ENCODE assay signal across 8 cellular contexts in genomic region chr12:8692573-8692972, GRCh38. TPM values are rescaled to one million over a fixed set of nuclear protein-coding genes. Genes with fewer than 3 reads are reported as not detected.
A peak's percentile ranks its signal among the peaks of the same experiment; 100 is the strongest.
DNase-seq lines count a peak whose midpoint lies in the region; ATAC-seq and TF ChIP-seq lines count a peak whose summit lies in the region.

No MANE protein-coding gene starts in this region.

- CTCF ChIA-PET in naive thymus-derived CD4-positive, alpha-beta T cell (lab: Charles Lee) = no interaction called here

- H3K4me1 ChIP-seq in naive thymus-derived CD4-positive, alpha-beta T cell (ENCODE audit: control insufficient read depth in 2 of 2, insufficient read depth in 2 of 2, low read length in 2 of 2) = peaks cover 0 to 9% of the 10 kb centered on the region in 2 donors

- peaks cover 28% of the 10 kb centered on the region for H3K4me1 Mint-ChIP-seq in endothelial cell (ENCODE audit: unreplicated experiment)
- peaks cover 4 to 31% (median 26%) of the 10 kb centered on the region in 7 donors for H3K4me1 Mint-ChIP-seq in naive thymus-derived CD4-positive, alpha-beta T cell

- POLR2A ChIA-PET in naive thymus-derived CD4-positive, alpha-beta T cell (lab: Charles Lee) = no interaction called here

- no peak for ATAC-seq in naive thymus-derived CD4-positive, alpha-beta T cell
- no peak for ATAC-seq in HG02981 (IDR thresholded peaks at IDR 0.05; ENCODE audit: unreplicated experiment)
- ATAC-seq in GM19035 (IDR thresholded peaks at IDR 0.05; ENCODE audit: unreplicated experiment) = no peak
- ATAC-seq in GM19023 (IDR thresholded peaks at IDR 0.05; ENCODE audit: unreplicated experiment) = no peak
- no peak for ATAC-seq in HG02623 (IDR thresholded peaks at IDR 0.05; ENCODE audit: unreplicated experiment)

- no peak overlapping the region for H3K27ac ChIP-seq in naive thymus-derived CD4-positive, alpha-beta T cell (ENCODE audit: low read depth, low read length)

- no peaks in the 10 kb centered on the region for H3K9me3 ChIP-seq in naive thymus-derived CD4-positive, alpha-beta T cell (ENCODE audit: control insufficient read depth in 2 of 3, low read length in 3 of 3)

- H3K27ac Mint-ChIP-seq in endothelial cell (ENCODE audit: unreplicated experiment) = peak overlapping the region; percentile 93
- peak overlapping the region in 8 of 9 donors; percentile 11 to 77 (median 48) for H3K27ac Mint-ChIP-seq in naive thymus-derived CD4-positive, alpha-beta T cell

- H3K4me3 ChIP-seq in naive thymus-derived CD4-positive, alpha-beta T cell (ENCODE audit: low read length) = no peak overlapping the region

- H3K9me3 Mint-ChIP-seq in endothelial cell (ENCODE audit: unreplicated experiment) = no peaks in the 10 kb centered on the region
- no peaks in the 10 kb centered on the region for H3K9me3 Mint-ChIP-seq in naive thymus-derived CD4-positive, alpha-beta T cell

- H3K4me3 Mint-ChIP-seq in endothelial cell (ENCODE audit: unreplicated experiment) = no peak overlapping the region
- H3K4me3 Mint-ChIP-seq in naive thymus-derived CD4-positive, alpha-beta T cell = peak overlapping the region in 4 of 10 donors; percentile 4 to 39 (median 26)

- H3K36me3 ChIP-seq in naive thymus-derived CD4-positive, alpha-beta T cell (ENCODE audit: control insufficient read depth in 2 of 3, insufficient read depth in 3 of 3, low read length in 3 of 3) = no peaks in the 10 kb centered on the region

- DNase-seq in EH (ENCODE audit: low read depth) = peak; percentile 26
- DNase-seq in NCI-H2227 treated with DMSO at 0.1 percent for 48 hours (lab: John Stamatoyannopoulos, UW) = peak; percentile 66
- DNase-seq in endothelial cell (ENCODE audit: low spot score) = peak; percentile 58
- peak in 4 of 9 donors; percentile 15 to 25 (median 20) for DNase-seq in naive thymus-derived CD4-positive, alpha-beta T cell

- H3K27me3 Mint-ChIP-seq in endothelial cell (ENCODE audit: unreplicated experiment) = peaks cover 6% of the 10 kb centered on the region
- H3K27me3 Mint-ChIP-seq in naive thymus-derived CD4-positive, alpha-beta T cell = peaks cover 0 to 65% (median 0%) of the 10 kb centered on the region in 5 donors

- H3K36me3 Mint-ChIP-seq in endothelial cell (ENCODE audit: low read depth, unreplicated experiment) = peaks cover 5% of the 10 kb centered on the region
- no peaks in the 10 kb centered on the region for H3K36me3 Mint-ChIP-seq in naive thymus-derived CD4-positive, alpha-beta T cell

- TF ChIP-seq CTCF in endothelial cell (IDR thresholded peaks at IDR 0.05; ENCODE audit: unreplicated experiment) = no peak

- H3K27me3 ChIP-seq in naive thymus-derived CD4-positive, alpha-beta T cell (ENCODE audit: control insufficient read depth in 2 of 2, insufficient read depth in 2 of 2, low read length in 2 of 2) = no peaks in the 10 kb centered on the region

- intact Hi-C loops in naive thymus-derived CD4-positive, alpha-beta T cell (cut with micrococcal nuclease) = loop anchor here in 1 of 2 donors (10.0 kb wide), 1 partner anchor 1922 kb away; the partner anchor contains the start of gene MAGOHB

RNA-seq across cellular contexts. Expression of gene RIMKLB, which starts 5.2 kb away (rescaled TPM):
- total RNA-seq in endothelial cell (ENCODE audit: unreplicated experiment) = 101 TPM
- total RNA-seq in naive thymus-derived CD4-positive, alpha-beta T cell = 10 to 100 TPM in 4 of 5 experiments, 1 to 10 TPM in 1; 1.8 to 31.3 (median 18.2) TPM
- polyA plus RNA-seq in naive thymus-derived CD4-positive, alpha-beta T cell = 1 to 10 TPM; 4.0 to 5.7 TPM

RNA-seq across cellular contexts. Expression of gene MFAP5, which starts 29.9 kb away (rescaled TPM):
- total RNA-seq in endothelial cell (ENCODE audit: unreplicated experiment) = 0.31 TPM
- not detected for total RNA-seq in naive thymus-derived CD4-positive, alpha-beta T cell
- not detected for polyA plus RNA-seq in naive thymus-derived CD4-positive, alpha-beta T cell
